Comparison of ENCODE assay signal across 8 cellular contexts in genomic region chr18:77071711-77072292, GRCh38.
A peak's percentile ranks its signal among the peaks of the same experiment; 100 is the strongest.
DNase-seq lines count a peak whose midpoint lies in the region; ATAC-seq lines count a peak whose summit lies in the region.

No MANE protein-coding gene starts in this region.

- peak overlapping the region; percentile 52 to 71 for H3K4me3 Mint-ChIP-seq in activated T-cell treated with anti-CD3 and anti-CD28 coated beads, Interleukin-2, amount 50 U/mL, for 72 hours

- peak overlapping the region; percentile 99 for H3K27ac Mint-ChIP-seq in activated T-cell treated with anti-CD3 and anti-CD28 coated beads, Interleukin-2, amount 50 U/mL, for 72 hours

- no peaks in the 10 kb centered on the region for H3K9me3 Mint-ChIP-seq in activated T-cell treated with anti-CD3 and anti-CD28 coated beads, Interleukin-2, amount 50 U/mL, for 72 hours

- DNase-seq in DMS153 (lab: John Stamatoyannopoulos, UW) (peak; percentile 47), DMS153 treated with DMSO at 0.1 percent for 48 hours (lab: John Stamatoyannopoulos, UW; ENCODE audit: unreplicated experiment) (no peak), glomerular visceral epithelial cell (ENCODE audit: extremely low spot score) (peak; percentile 76), NOMO-1 treated with dmso at 0.1 percent for 144 hours (lab: John Stamatoyannopoulos, UW; ENCODE audit: unreplicated experiment) (no peak), cortex of kidney (lab: John Stamatoyannopoulos, UW) (no peak)
- peak; percentile 67 to 71 for DNase-seq in activated T-cell treated with anti-CD3 and anti-CD28 coated beads, Interleukin-2, amount 50 U/mL, for 72 hours
- peak; percentile 68 for DNase-seq in stimulated activated CD4-positive, alpha-beta T cell treated with anti-CD3 and anti-CD28 coated beads, Interleukin-4, amount 100 ng/mL, for 24 hours

- no peaks in the 10 kb centered on the region for H3K27me3 Mint-ChIP-seq in activated T-cell treated with anti-CD3 and anti-CD28 coated beads, Interleukin-2, amount 50 U/mL, for 72 hours (ENCODE audit: low read depth)

- ATAC-seq in activated T-cell treated with anti-CD3 and anti-CD28 coated beads, Interleukin-2, amount 50 U/mL, for 72 hours (replicated peaks in 1 of 2): peak; percentile 30 to 42
- ATAC-seq in HG02885 (IDR thresholded peaks at IDR 0.05; ENCODE audit: poor library complexity, unreplicated experiment): no peak

- peaks cover 4 to 7% of the 10 kb centered on the region in 2 donors for H3K36me3 Mint-ChIP-seq in activated T-cell treated with anti-CD3 and anti-CD28 coated beads, Interleukin-2, amount 50 U/mL, for 72 hours (ENCODE audit: insufficient read depth in 2 of 2)

- peaks cover 84% of the 10 kb centered on the region for H3K4me1 Mint-ChIP-seq in activated T-cell treated with anti-CD3 and anti-CD28 coated beads, Interleukin-2, amount 50 U/mL, for 72 hours (ENCODE audit: low read depth)

Comparison
In these comparisons a context has a peak if more than half of its experiments do, and no peak if none do; other contexts are left out.
1. DNase-seq: peak in DMS153 (single experiment), activated T-cell treated with anti-CD3 and anti-CD28 coated beads, Interleukin-2, amount 50 U/mL, for 72 hours (2 of 2), glomerular visceral epithelial cell (single experiment) and stimulated activated CD4-positive, alpha-beta T cell treated with anti-CD3 and anti-CD28 coated beads, Interleukin-4, amount 100 ng/mL, for 24 hours (single experiment); none in DMS153 treated with DMSO at 0.1 percent for 48 hours (single experiment), NOMO-1 treated with dmso at 0.1 percent for 144 hours (single experiment) and cortex of kidney (single experiment).